ENCODE assay signal across 8 cellular contexts in the genomic region with DNA sequence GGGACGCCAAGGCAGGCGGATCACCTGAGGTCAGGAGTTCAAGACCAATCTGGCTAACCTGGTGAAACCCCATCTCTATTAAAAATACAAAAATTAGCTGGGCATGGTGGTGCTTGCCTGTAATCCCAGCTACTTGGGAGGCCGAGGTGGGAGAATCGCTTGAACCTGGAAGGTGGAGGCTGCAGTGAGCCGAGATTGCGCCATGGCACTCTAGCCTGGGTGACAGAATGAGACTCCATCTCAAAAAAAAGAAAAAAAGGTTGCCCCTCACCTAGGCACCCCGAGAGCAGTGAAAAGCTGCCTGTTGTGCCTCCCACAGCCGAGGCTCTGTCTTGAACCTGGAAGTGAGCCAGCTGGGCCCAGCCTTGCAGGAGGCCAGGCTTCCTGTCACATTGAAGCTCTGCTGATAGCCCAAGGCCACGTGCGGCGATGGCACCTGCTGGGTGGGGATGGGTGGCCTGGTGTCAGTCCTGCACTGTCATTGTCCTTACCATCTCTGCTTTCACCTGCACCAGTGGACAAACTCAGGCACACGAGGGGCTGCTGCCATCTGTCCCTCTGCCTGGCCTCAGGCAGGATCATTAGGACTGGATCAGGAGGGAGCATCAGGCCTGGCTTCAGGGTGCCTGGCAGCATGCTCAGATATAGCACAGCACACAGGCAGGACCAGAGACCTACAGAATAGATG. TPM values are rescaled to one million over a fixed set of nuclear protein-coding genes. Genes with fewer than 3 reads are reported as not detected.
DNase-seq lines count a peak whose midpoint lies in the region; ATAC-seq and TF ChIP-seq lines count a peak whose summit lies in the region.

No MANE protein-coding gene starts in this region.

- no peak overlapping the region for H3K4me3 Mint-ChIP-seq in nephron progenitor cell

- TF ChIP-seq RAD21 in liver (IDR thresholded peaks at IDR 0.05), result no peak

- DNase-seq in Ammon's horn (ENCODE audit: low spot score) (peak; percentile 67), activated T-helper 1 cell treated with Interleukin-2 at 50 U/mL for 16 hours (ENCODE audit: low read depth) (peak; percentile 58), nephron progenitor cell (no peak), hepatic stellate cell (ENCODE audit: low spot score) (no peak), HPDE6-E6E7 (ENCODE audit: extremely low spot score) (no peak)

- H3K36me3 Mint-ChIP-seq in nephron progenitor cell (ENCODE audit: low read depth), result no peaks in the 10 kb centered on the region

- H3K36me3 ChIP-seq in Loucy (ENCODE audit: insufficient read depth, low read length) (no peaks in the 10 kb centered on the region), liver (ENCODE audit: control insufficient read depth in 4 of 4, insufficient read depth in 3 of 4, low read depth in 1 of 4, low read length in 3 of 4) (no peaks in the 10 kb centered on the region)

- 51% methylated on average over 12 of the region's 12 CpGs for WGBS in liver

- no peak overlapping the region for H2AFZ ChIP-seq in Loucy (ENCODE audit: low read length)

- peak overlapping the region; percentile 37 for H3K4me2 ChIP-seq in Loucy (ENCODE audit: low read depth, low read length, poor library complexity, severe bottlenecking)

- H3K79me2 ChIP-seq in Loucy (ENCODE audit: insufficient read depth, low read length), result peaks cover 13% of the 10 kb centered on the region; the same call in 1 of the 2 replicates

- no peaks in the 10 kb centered on the region for H3K9me3 ChIP-seq in Loucy (ENCODE audit: insufficient read depth, low read depth, low read length)
- H3K9me3 ChIP-seq in liver (ENCODE audit: control insufficient read depth in 4 of 4, low read length in 3 of 4), result no peaks in the 10 kb centered on the region

- peaks cover 16% of the 10 kb centered on the region; the same call in 1 of the 2 replicates for H3F3A ChIP-seq in Loucy (ENCODE audit: low read depth)

- H3K4me1 ChIP-seq in Loucy (ENCODE audit: insufficient read depth, low read length, poor library complexity, severe bottlenecking) (peaks cover 60% of the 10 kb centered on the region), liver (ENCODE audit: control insufficient read depth in 4 of 4, insufficient read depth in 4 of 4, low read length in 3 of 4) (peaks cover 19 to 54% (median 48%) of the 10 kb centered on the region in 4 donors)

- H3K9ac ChIP-seq in Loucy (ENCODE audit: low read depth, low read length, poor library complexity, severe bottlenecking), result peak overlapping the region; percentile 54
- peak overlapping the region in 1 of 2 donors; percentile 44 for H3K9ac ChIP-seq in liver (ENCODE audit: low read depth in 1 of 2, low read length in 2 of 2)

- peak overlapping the region; percentile 91 for H3K27ac ChIP-seq in liver (ENCODE audit: low read depth in 1 of 2, low read length in 2 of 2)

- peaks cover 64% of the 10 kb centered on the region for H3K4me1 Mint-ChIP-seq in nephron progenitor cell

- TF ChIP-seq CTCF in Loucy (conservative IDR thresholded peaks at IDR 0.05; ENCODE audit: low read length) (no peak), liver (IDR thresholded peaks at IDR 0.05; ENCODE audit: low read depth, low read length, missing input control) (no peak), nephron progenitor cell (IDR thresholded peaks at IDR 0.05) (no peak)

- H3K27me3 ChIP-seq in Loucy (ENCODE audit: insufficient read depth, low read length, poor library complexity, severe bottlenecking) (no peaks in the 10 kb centered on the region), liver (ENCODE audit: control insufficient read depth in 4 of 4, insufficient read depth in 4 of 4, low read length in 3 of 4) (no peaks in the 10 kb centered on the region)

- peaks cover 8% of the 10 kb centered on the region for H3K27me3 Mint-ChIP-seq in nephron progenitor cell (ENCODE audit: low read depth, poor library complexity)

- no peaks in the 10 kb centered on the region for H4K20me1 ChIP-seq in Loucy (ENCODE audit: insufficient read depth, low read length, poor library complexity, severe bottlenecking)

- no peaks in the 10 kb centered on the region for H3K9me3 Mint-ChIP-seq in nephron progenitor cell

- H3K9me2 ChIP-seq in Loucy (replicated peaks; ENCODE audit: low read depth, low read length), result no peaks in the 10 kb centered on the region

- H3K27ac Mint-ChIP-seq in nephron progenitor cell, result no peak overlapping the region

- no peak for ATAC-seq in HG02885 (IDR thresholded peaks at IDR 0.05; ENCODE audit: poor library complexity, unreplicated experiment)

- no peak overlapping the region for H3K4me3 ChIP-seq in Loucy (ENCODE audit: low read length, poor library complexity, severe bottlenecking)
- H3K4me3 ChIP-seq in liver (ENCODE audit: low read depth in 1 of 3, low read length in 3 of 3), result no peak overlapping the region

TF ChIP-seq in liver, 16 proteins besides CTCF, POLR2A, EP300 and RAD21:
- TF ChIP-seq FOXA1 (IDR thresholded peaks at IDR 0.05), result no peak
- no peak for TF ChIP-seq TAF1 (conservative IDR thresholded peaks at IDR 0.05)
- TF ChIP-seq, protein P1, sequence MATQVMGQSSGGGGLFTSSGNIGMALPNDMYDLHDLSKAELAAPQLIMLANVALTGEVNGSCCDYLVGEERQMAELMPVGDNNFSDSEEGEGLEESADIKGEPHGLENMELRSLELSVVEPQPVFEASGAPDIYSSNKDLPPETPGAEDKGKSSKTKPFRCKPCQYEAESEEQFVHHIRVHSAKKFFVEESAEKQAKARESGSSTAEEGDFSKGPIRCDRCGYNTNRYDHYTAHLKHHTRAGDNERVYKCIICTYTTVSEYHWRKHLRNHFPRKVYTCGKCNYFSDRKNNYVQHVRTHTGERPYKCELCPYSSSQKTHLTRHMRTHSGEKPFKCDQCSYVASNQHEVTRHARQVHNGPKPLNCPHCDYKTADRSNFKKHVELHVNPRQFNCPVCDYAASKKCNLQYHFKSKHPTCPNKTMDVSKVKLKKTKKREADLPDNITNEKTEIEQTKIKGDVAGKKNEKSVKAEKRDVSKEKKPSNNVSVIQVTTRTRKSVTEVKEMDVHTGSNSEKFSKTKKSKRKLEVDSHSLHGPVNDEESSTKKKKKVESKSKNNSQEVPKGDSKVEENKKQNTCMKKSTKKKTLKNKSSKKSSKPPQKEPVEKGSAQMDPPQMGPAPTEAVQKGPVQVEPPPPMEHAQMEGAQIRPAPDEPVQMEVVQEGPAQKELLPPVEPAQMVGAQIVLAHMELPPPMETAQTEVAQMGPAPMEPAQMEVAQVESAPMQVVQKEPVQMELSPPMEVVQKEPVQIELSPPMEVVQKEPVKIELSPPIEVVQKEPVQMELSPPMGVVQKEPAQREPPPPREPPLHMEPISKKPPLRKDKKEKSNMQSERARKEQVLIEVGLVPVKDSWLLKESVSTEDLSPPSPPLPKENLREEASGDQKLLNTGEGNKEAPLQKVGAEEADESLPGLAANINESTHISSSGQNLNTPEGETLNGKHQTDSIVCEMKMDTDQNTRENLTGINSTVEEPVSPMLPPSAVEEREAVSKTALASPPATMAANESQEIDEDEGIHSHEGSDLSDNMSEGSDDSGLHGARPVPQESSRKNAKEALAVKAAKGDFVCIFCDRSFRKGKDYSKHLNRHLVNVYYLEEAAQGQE (IDR thresholded peaks at IDR 0.05), result no peak
- no peak for TF ChIP-seq HNF4G (IDR thresholded peaks at IDR 0.05)
- TF ChIP-seq, protein P2, sequence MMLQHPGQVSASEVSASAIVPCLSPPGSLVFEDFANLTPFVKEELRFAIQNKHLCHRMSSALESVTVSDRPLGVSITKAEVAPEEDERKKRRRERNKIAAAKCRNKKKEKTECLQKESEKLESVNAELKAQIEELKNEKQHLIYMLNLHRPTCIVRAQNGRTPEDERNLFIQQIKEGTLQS (IDR thresholded peaks at IDR 0.05), result no peak
- TF ChIP-seq, protein P3, sequence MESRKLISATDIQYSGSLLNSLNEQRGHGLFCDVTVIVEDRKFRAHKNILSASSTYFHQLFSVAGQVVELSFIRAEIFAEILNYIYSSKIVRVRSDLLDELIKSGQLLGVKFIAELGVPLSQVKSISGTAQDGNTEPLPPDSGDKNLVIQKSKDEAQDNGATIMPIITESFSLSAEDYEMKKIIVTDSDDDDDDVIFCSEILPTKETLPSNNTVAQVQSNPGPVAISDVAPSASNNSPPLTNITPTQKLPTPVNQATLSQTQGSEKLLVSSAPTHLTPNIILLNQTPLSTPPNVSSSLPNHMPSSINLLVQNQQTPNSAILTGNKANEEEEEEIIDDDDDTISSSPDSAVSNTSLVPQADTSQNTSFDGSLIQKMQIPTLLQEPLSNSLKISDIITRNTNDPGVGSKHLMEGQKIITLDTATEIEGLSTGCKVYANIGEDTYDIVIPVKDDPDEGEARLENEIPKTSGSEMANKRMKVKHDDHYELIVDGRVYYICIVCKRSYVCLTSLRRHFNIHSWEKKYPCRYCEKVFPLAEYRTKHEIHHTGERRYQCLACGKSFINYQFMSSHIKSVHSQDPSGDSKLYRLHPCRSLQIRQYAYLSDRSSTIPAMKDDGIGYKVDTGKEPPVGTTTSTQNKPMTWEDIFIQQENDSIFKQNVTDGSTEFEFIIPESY (IDR thresholded peaks at IDR 0.05), result no peak
- peak; percentile 16 for TF ChIP-seq NR2F2 (IDR thresholded peaks at IDR 0.05)
- TF ChIP-seq EGR1 (IDR thresholded peaks at IDR 0.05; ENCODE audit: low read depth in 2 of 2), result no peak
- no peak for TF ChIP-seq FOXA2 (IDR thresholded peaks at IDR 0.05)
- TF ChIP-seq, protein P4, sequence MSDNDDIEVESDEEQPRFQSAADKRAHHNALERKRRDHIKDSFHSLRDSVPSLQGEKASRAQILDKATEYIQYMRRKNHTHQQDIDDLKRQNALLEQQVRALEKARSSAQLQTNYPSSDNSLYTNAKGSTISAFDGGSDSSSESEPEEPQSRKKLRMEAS (IDR thresholded peaks at IDR 0.05), result peak; percentile 33
- no peak for TF ChIP-seq HNF4A (conservative IDR thresholded peaks at IDR 0.05)
- TF ChIP-seq SP1 (IDR thresholded peaks at IDR 0.05), result peak; percentile 15
- TF ChIP-seq YY1 (IDR thresholded peaks at IDR 0.05), result no peak
- no peak for TF ChIP-seq JUND (IDR thresholded peaks at IDR 0.05)
- TF ChIP-seq GABPA (IDR thresholded peaks at IDR 0.05 in 1 of 2, conservative IDR thresholded peaks at IDR 0.05 in 1 of 2), result no peak
- TF ChIP-seq RXRA (IDR thresholded peaks at IDR 0.05), result peak; percentile 24 to 27

RNA-seq across cellular contexts. Expression of gene DNAJB12, which starts 37.8 kb away (rescaled TPM):
- 10 to 100 TPM; 17.5 to 22.0 TPM for total RNA-seq in liver
- 10 to 100 TPM; 15.9 to 20.3 TPM for polyA plus RNA-seq in liver

RNA-seq across cellular contexts. Expression of gene DDIT4, which starts 43.2 kb away (rescaled TPM):
- 10 to 100 TPM; 18.4 to 39.9 TPM for total RNA-seq in liver
- 10 to 100 TPM; 47.4 to 69.0 TPM for polyA plus RNA-seq in liver

Comparison
In these comparisons a context has a peak if more than half of its experiments do, and no peak if none do; other contexts are left out.
1. DNase-seq: peak in Ammon's horn (single experiment) and activated T-helper 1 cell treated with Interleukin-2 at 50 U/mL for 16 hours (single experiment); none in nephron progenitor cell (single experiment), hepatic stellate cell (single experiment) and HPDE6-E6E7 (single experiment).